15 cellular contexts compared by ENCODE assay signal in genomic region chr4:132998585-132999230, GRCh38.
DNase-seq lines count a peak whose midpoint lies in the region; ATAC-seq, FAIRE-seq and TF ChIP-seq lines count a peak whose summit lies in the region.
"Had no signal": no experiment of that assay in that cellular context is flagged by ENCODE, and none has a peak within 500 bp of the region (broad histone marks: within the 10 kb centered on the region; RNA-seq: fewer than 3 reads in every experiment).

No MANE protein-coding gene starts in this region.

- H3K27me3 Mint-ChIP-seq in activated naive CD8-positive, alpha-beta T cell treated with anti-CD3 and anti-CD28 coated beads for 36 hours, result no peaks in the 10 kb centered on the region
- no peaks in the 10 kb centered on the region for H3K27me3 Mint-ChIP-seq in effector memory CD8-positive, alpha-beta T cell

- DNase-seq in GM12891 (ENCODE audit: insufficient read length, low spot score), result no peak
- peak; percentile 57 for DNase-seq in MM.1S
- no peak for DNase-seq in activated naive CD8-positive, alpha-beta T cell treated with anti-CD3 and anti-CD28 coated beads for 36 hours
- DNase-seq in effector memory CD8-positive, alpha-beta T cell, result no peak
- DNase-seq: BE2C; Caco-2; CD8-positive, alpha-beta memory T cell; GF-D8; GOT3; H9 had no signal

- H3K79me2 ChIP-seq in MM.1S (ENCODE audit: low read length), result no peaks in the 10 kb centered on the region

- peaks cover 29% of the 10 kb centered on the region for H3K4me1 ChIP-seq in MM.1S (ENCODE audit: low read length)
- H3K4me1 ChIP-seq: A549, Caco-2 had no signal

- H3K9me3 Mint-ChIP-seq in activated naive CD8-positive, alpha-beta T cell treated with anti-CD3 and anti-CD28 coated beads for 36 hours, result peaks cover 3% of the 10 kb centered on the region
- H3K9me3 Mint-ChIP-seq in effector memory CD8-positive, alpha-beta T cell, result peaks cover 7 to 16% of the 10 kb centered on the region in 2 donors

- TF ChIP-seq CTCF in MM.1S (IDR thresholded peaks at IDR 0.05; ENCODE audit: low read length), result no peak

- no peaks in the 10 kb centered on the region for H3K36me3 ChIP-seq in MM.1S (replicated peaks; ENCODE audit: insufficient read depth, low read length)
- H3K36me3 ChIP-seq: BE2C had no signal

- no peak overlapping the region for H3K9ac ChIP-seq in MM.1S (ENCODE audit: low read length)

- no peak overlapping the region for H3K4me3 ChIP-seq in MM.1S (ENCODE audit: low read length)
- H3K4me3 ChIP-seq: A549, K562 had no signal

- no peak overlapping the region for H3K27ac Mint-ChIP-seq in activated naive CD8-positive, alpha-beta T cell treated with anti-CD3 and anti-CD28 coated beads for 36 hours
- no peak overlapping the region for H3K27ac Mint-ChIP-seq in effector memory CD8-positive, alpha-beta T cell
- H3K27ac Mint-ChIP-seq: CD8-positive, alpha-beta memory T cell; H9 had no signal

- no peaks in the 10 kb centered on the region for H3K9me2 ChIP-seq in MM.1S (replicated peaks; ENCODE audit: insufficient read depth, low read length)

- peaks cover 23% of the 10 kb centered on the region for H3F3A ChIP-seq in MM.1S (ENCODE audit: insufficient read depth, low read length)

- no peaks in the 10 kb centered on the region for H3K27me3 ChIP-seq in MM.1S (replicated peaks; ENCODE audit: insufficient read depth, low read length)
- H3K27me3 ChIP-seq: BE2C had no signal

- no peak overlapping the region for H2AFZ ChIP-seq in MM.1S (ENCODE audit: low read length)

- peak overlapping the region; percentile 74; the same call in 1 of the 2 replicates for H3K27ac ChIP-seq in MM.1S (ENCODE audit: low read length)
- H3K27ac ChIP-seq: A549 had no signal

- no peaks in the 10 kb centered on the region for H3K36me3 Mint-ChIP-seq in activated naive CD8-positive, alpha-beta T cell treated with anti-CD3 and anti-CD28 coated beads for 36 hours
- H3K36me3 Mint-ChIP-seq in effector memory CD8-positive, alpha-beta T cell (ENCODE audit: insufficient read depth), result no peaks in the 10 kb centered on the region
- H3K36me3 Mint-ChIP-seq: CD8-positive, alpha-beta memory T cell had no signal

- H3K4me1 Mint-ChIP-seq in activated naive CD8-positive, alpha-beta T cell treated with anti-CD3 and anti-CD28 coated beads for 36 hours, result no peaks in the 10 kb centered on the region
- H3K4me1 Mint-ChIP-seq in effector memory CD8-positive, alpha-beta T cell (ENCODE audit: low read depth in 2 of 2), result no peaks in the 10 kb centered on the region
- H3K4me1 Mint-ChIP-seq: CD8-positive, alpha-beta memory T cell had no signal

- H4K20me1 ChIP-seq in MM.1S (ENCODE audit: insufficient read depth, low read length), result no peaks in the 10 kb centered on the region

- H3K4me3 Mint-ChIP-seq in activated naive CD8-positive, alpha-beta T cell treated with anti-CD3 and anti-CD28 coated beads for 36 hours, result no peak overlapping the region
- no peak overlapping the region for H3K4me3 Mint-ChIP-seq in effector memory CD8-positive, alpha-beta T cell
- H3K4me3 Mint-ChIP-seq: CD8-positive, alpha-beta memory T cell; H9 had no signal

- H3K9me3 ChIP-seq in MM.1S (replicated peaks; ENCODE audit: insufficient read depth, low read length), result no peaks in the 10 kb centered on the region; the same call in 1 of the 2 replicates
- H3K9me3 ChIP-seq: A549, BE2C, Caco-2 had no signal

- no peak for TF ChIP-seq POLR2A in GM12891 (IDR thresholded peaks at IDR 0.05; ENCODE audit: low read depth, low read length)

- FAIRE-seq in GM12891 (lab: Jason Lieb, UNC), result no peak
- FAIRE-seq: A549, GM18507, K562 had no signal

- 0 out of 2 replicates have a peak overlapping the region, but pooled peaks have one; percentile 12 for H3K4me2 ChIP-seq in MM.1S (ENCODE audit: low read depth, low read length)
- H3K4me2 ChIP-seq: A549 had no signal

- peak; percentile 52 for ATAC-seq in HG03432 (IDR thresholded peaks at IDR 0.05; ENCODE audit: unreplicated experiment)
- ATAC-seq in HG03457 (IDR thresholded peaks at IDR 0.05; ENCODE audit: unreplicated experiment), result no peak
- ATAC-seq in effector memory CD8-positive, alpha-beta T cell (replicated peaks), result no peak
- ATAC-seq: A549, K562 had no signal

TF ChIP-seq in GM12891, 5 proteins besides CTCF, POLR2A, EP300 and RAD21:
- TF ChIP-seq PAX5 (IDR thresholded peaks at IDR 0.05; ENCODE audit: insufficient read depth, low read length, severe bottlenecking), result no peak
- no peak for TF ChIP-seq POU2F2 (IDR thresholded peaks at IDR 0.05; ENCODE audit: low read depth, low read length)
- TF ChIP-seq TAF1 (IDR thresholded peaks at IDR 0.05; ENCODE audit: low read depth, low read length), result no peak
- TF ChIP-seq POLR2AphosphoS5 (IDR thresholded peaks at IDR 0.05; ENCODE audit: low read depth, low read length), result no peak
- 0 out of 2 replicates have a peak, but pooled peaks have one; percentile 9 for TF ChIP-seq SPI1 (IDR thresholded peaks at IDR 0.05; ENCODE audit: low read depth, low read length)
